In genomic region chr3:142500211-142500610, GRCh38 we compare ENCODE assay signal across 19 cellular contexts. TPM values are rescaled to one million over a fixed set of nuclear protein-coding genes. Genes with fewer than 3 reads are reported as not detected.
A peak's percentile ranks its signal among the peaks of the same experiment; 100 is the strongest.
DNase-seq lines count a peak whose midpoint lies in the region; ATAC-seq, FAIRE-seq and TF ChIP-seq lines count a peak whose summit lies in the region.
"Had no signal": no experiment of that assay in that cellular context is flagged by ENCODE, and none has a peak within 500 bp of the region (broad histone marks: within the 10 kb centered on the region; RNA-seq: fewer than 3 reads in every experiment).

No MANE protein-coding gene starts in this region.

- H3K4me3 ChIP-seq in brain microvascular endothelial cell (ENCODE audit: low read depth, low read length) = no peak overlapping the region
- no peak overlapping the region for H3K4me3 ChIP-seq in psoas muscle
- H3K4me3 ChIP-seq: A549, BLaER1, GM12878 had no signal

- no peaks in the 10 kb centered on the region for H3K27me3 Mint-ChIP-seq in HFFc6 (ENCODE audit: insufficient read depth)
- H3K27me3 Mint-ChIP-seq: CD4-positive, alpha-beta memory T cell had no signal

- no peak for DNase-seq in HFFc6
- no peak for DNase-seq in brain microvascular endothelial cell
- DNase-seq in psoas muscle = no peak
- no peak for DNase-seq in HuH-7.5 (ENCODE audit: low spot score)
- DNase-seq in NK-92 treated with Interleukin-12 subunit alpha and Interleukin-12 subunit beta, amount 100 ng/mL, for 24 hours (lab: John Stamatoyannopoulos, UW) = no peak
- no peak for DNase-seq in HTR-8/SVneo (ENCODE audit: insufficient read length, low spot score)
- DNase-seq: CD4-positive, alpha-beta memory T cell; DMS153; NCI-H1417 treated with DMSO at 0.1 percent for 48 hours; NCI-H187 treated with DMSO at 0.1 percent for 48 hours; NCI-H2227 treated with DMSO at 0.1 percent for 48 hours; NCI-H524; NCI-H82 had no signal

- H3K9me3 ChIP-seq in psoas muscle = no peaks in the 10 kb centered on the region
- H3K9me3 ChIP-seq: A549, BLaER1 had no signal

- in situ Hi-C loops in brain microvascular endothelial cell (cut with HindIII; ENCODE audit: low pct_ligation_motif_present, low sequenced_read_pairs) = no loop called here

- peak; percentile 46 to 68 (median 56) for ATAC-seq in psoas muscle
- ATAC-seq: GM12878, HepG2 had no signal

- H3K4me1 Mint-ChIP-seq in HFFc6 (ENCODE audit: low read depth) = peaks cover 37% of the 10 kb centered on the region

- peaks cover 12% of the 10 kb centered on the region for H3K4me1 ChIP-seq in psoas muscle
- H3K4me1 ChIP-seq: BLaER1 had no signal

- H3K27me3 ChIP-seq in brain microvascular endothelial cell (replicated peaks) = no peaks in the 10 kb centered on the region
- no peaks in the 10 kb centered on the region for H3K27me3 ChIP-seq in psoas muscle (ENCODE audit: insufficient read depth in 3 of 3, low read length in 2 of 3)
- H3K27me3 ChIP-seq: BLaER1 had no signal

- FAIRE-seq in A204.1 (lab: Jason Lieb, UNC) (peak; percentile 34), HTR-8/SVneo (lab: Jason Lieb, UNC) (no peak)
- FAIRE-seq: A549, GM12878, HepG2 had no signal

- H3K27ac Mint-ChIP-seq in HFFc6 = no peak overlapping the region; the same call in 1 of the 2 replicates

- intact Hi-C loops in psoas muscle (cut with DNase I) = no loop called here

- peaks cover 10% of the 10 kb centered on the region for H3K36me3 Mint-ChIP-seq in HFFc6 (ENCODE audit: low read depth)

- WGBS in psoas muscle, 3 donors = 53 to 57% (median 54%) methylated on average over 2 of the region's 2 CpGs

- H3K27ac ChIP-seq in brain microvascular endothelial cell (peak overlapping the region; percentile 76), psoas muscle (peak overlapping the region; percentile 74)
- H3K27ac ChIP-seq: BLaER1, KMS-11 had no signal

- no peaks in the 10 kb centered on the region for H3K9me3 Mint-ChIP-seq in HFFc6

- peaks cover 3% of the 10 kb centered on the region for H3K36me3 ChIP-seq in brain microvascular endothelial cell (replicated peaks)
- peaks cover 0 to 36% of the 10 kb centered on the region in 2 donors for H3K36me3 ChIP-seq in psoas muscle (ENCODE audit: insufficient read depth in 1 of 2, low read depth in 1 of 2)

- peak overlapping the region; percentile 51; the same call in 1 of the 2 replicates for H3K4me3 Mint-ChIP-seq in HFFc6
- H3K4me3 Mint-ChIP-seq: CD4-positive, alpha-beta memory T cell had no signal

- no peak for TF ChIP-seq CTCF in HFFc6 (IDR thresholded peaks at IDR 0.05)
- no peak for TF ChIP-seq CTCF in brain microvascular endothelial cell (IDR thresholded peaks at IDR 0.05; ENCODE audit: low read depth, low read length, missing control alignments)
- no peak for TF ChIP-seq CTCF in psoas muscle (IDR thresholded peaks at IDR 0.05)

RNA-seq across cellular contexts. Expression of gene XRN1, which starts 52.4 kb away (rescaled TPM):
- 10 to 100 TPM; 26.1 to 36.1 (median 31.3) TPM for total RNA-seq in HFFc6 (2021; fragmentation: NEBNext Ultra II Directional; extraction: Animal tissue kit (Norgen Biotek cat#: 25700))
- 10 to 100 TPM; 26.7 to 46.1 (median 34.4) TPM for total RNA-seq in psoas muscle
- polyA plus RNA-seq in psoas muscle = 10 to 100 TPM in 1 of 3 donors, 1 to 10 TPM in 2; 3.8 to 17.3 (median 4.6) TPM
